ENCODE assay signal across 8 cellular contexts in the genomic region with DNA sequence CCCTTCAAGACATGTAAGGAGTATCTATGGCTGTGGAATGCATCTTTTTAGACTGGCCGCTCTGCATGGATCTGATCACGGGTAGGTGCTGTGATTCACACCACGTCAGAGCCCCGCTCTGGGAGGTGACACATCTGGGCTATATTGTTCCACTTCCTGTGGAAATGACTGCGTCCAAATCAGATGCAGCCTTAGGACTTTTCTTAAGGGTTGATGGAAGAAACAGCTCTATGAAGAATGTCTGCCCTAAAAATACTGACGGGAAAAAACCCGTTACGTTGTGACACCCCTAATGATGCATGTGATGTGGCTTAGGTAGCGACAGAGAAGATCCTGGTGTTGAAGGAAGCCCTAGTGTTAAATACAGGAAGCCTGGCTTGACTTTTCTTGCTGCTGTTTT. TPM values are rescaled to one million over a fixed set of nuclear protein-coding genes. Genes with fewer than 3 reads are reported as not detected.
DNase-seq lines count a peak whose midpoint lies in the region; ATAC-seq, FAIRE-seq and TF ChIP-seq lines count a peak whose summit lies in the region.

No MANE protein-coding gene starts in this region.

- H3K4me3 Mint-ChIP-seq in T-helper 17 cell, result peak overlapping the region; percentile 36

- peaks cover 57% of the 10 kb centered on the region for H3K79me2 ChIP-seq in K562 (ENCODE audit: control insufficient read depth, insufficient read depth, low read length)

- 52% methylated on average over 9 of the region's 9 CpGs for WGBS in K562 (ENCODE audit: insufficient coverage, low coverage, missing lambda C conversion rate)

- TF ChIP-seq POLR2A in K562 (conservative IDR thresholded peaks at IDR 0.05), result no peak

- DNase-seq in A673 (ENCODE audit: low spot score), result peak; percentile 55
- DNase-seq in T-helper 17 cell, result peak in 1 of 3 donors; percentile 38
- no peak for DNase-seq in K562 (ENCODE audit: extremely low read depth in 1 of 4, low spot score in 3 of 4)
- DNase-seq in NCI-H2227 treated with DMSO at 0.1 percent for 48 hours (lab: John Stamatoyannopoulos, UW), result no peak

- in situ Hi-C loops in K562 (cut with MboI), result no loop called here

- no peak overlapping the region for H3K4me3 ChIP-seq in A673 (ENCODE audit: low read depth, low read length, poor library complexity, severe bottlenecking)
- no peak overlapping the region for H3K4me3 ChIP-seq in K562
- H3K4me3 ChIP-seq in neutrophil (ENCODE audit: low read depth in 1 of 2, low read length in 1 of 2), result no peak overlapping the region

- no peaks in the 10 kb centered on the region for H3K36me3 Mint-ChIP-seq in T-helper 17 cell (ENCODE audit: low read depth)

- peak; percentile 51 for FAIRE-seq in K562 (lab: Jason Lieb, UNC)

- H3K4me1 ChIP-seq in A673 (ENCODE audit: insufficient read depth, low read length, poor library complexity, severe bottlenecking), result no peaks in the 10 kb centered on the region
- peaks cover 0 to 35% of the 10 kb centered on the region in 2 experiments; a peak in 2 of 5 replicates for H3K4me1 ChIP-seq in K562 (replicated peaks in 1 of 2; ENCODE audit: control insufficient read depth in 2 of 2, insufficient read depth in 2 of 2, low read length in 2 of 2)
- H3K4me1 ChIP-seq in neutrophil (ENCODE audit: control insufficient read depth in 1 of 2, insufficient read depth in 1 of 2, low read depth in 1 of 2, low read length in 1 of 2), result peaks cover 22 to 31% of the 10 kb centered on the region in 2 experiments

- CTCF ChIA-PET in A673 (lab: Charles Lee) (no interaction called here), K562 (lab: Yijun Ruan, JAX; ENCODE audit: low intra/inter-chr PET ratio) (no interaction called here)

- TF ChIP-seq CTCF in A673 (conservative IDR thresholded peaks at IDR 0.05; ENCODE audit: low read depth, low read length), result no peak
- TF ChIP-seq CTCF in K562 (IDR thresholded peaks at IDR 0.05 in 2 of 3, conservative IDR thresholded peaks at IDR 0.05 in 1 of 3; ENCODE audit: insufficient read depth in 2 of 3, low read depth in 1 of 3, low read length in 3 of 3), result no peak
- no peak for TF ChIP-seq CTCF in neutrophil (IDR thresholded peaks at IDR 0.05)

- H3K27me3 Mint-ChIP-seq in T-helper 17 cell, result no peaks in the 10 kb centered on the region

- H3K9ac ChIP-seq in K562 (ENCODE audit: insufficient read depth in 1 of 2, low read depth in 2 of 2, low read length in 2 of 2), result no peak overlapping the region

- H3K27ac ChIP-seq in A673 (ENCODE audit: low read depth, low read length, poor library complexity, severe bottlenecking) (peak overlapping the region; percentile 9), K562 (ENCODE audit: extremely low read depth, low read depth, low read length) (no peak overlapping the region), neutrophil (peak overlapping the region; percentile 24)

- BruUV-seq in A673 (replicated peaks; lab: Mats Ljungman, UMichigan), result no TSS peak
- no TSS peak for BruUV-seq in K562 (replicated peaks; lab: Mats Ljungman, UMichigan)

- H3K4me2 ChIP-seq in K562 (ENCODE audit: insufficient read depth, low read length), result no peak overlapping the region

- H4K20me1 ChIP-seq in K562 (replicated peaks; ENCODE audit: control insufficient read depth, insufficient read depth, low read length), result peaks cover 10% of the 10 kb centered on the region; the same call in 1 of the 2 replicates

- POLR2A ChIA-PET in A673 (lab: Charles Lee; ENCODE audit: low non-redundant PET), result no interaction called here
- POLR2A ChIA-PET in K562 (lab: Yijun Ruan, JAX), result interaction anchor here (0.6 to 1.4 kb wide), 3 partner anchors 8 to 284 kb away, joined by 3 to 5 read pairs (median 3); no protein-coding TSS in a partner anchor

- H3K27me3 ChIP-seq in A673 (replicated peaks; ENCODE audit: insufficient read depth, low read depth, low read length, poor library complexity) (no peaks in the 10 kb centered on the region), K562 (ENCODE audit: control insufficient read depth in 2 of 2, insufficient read depth in 2 of 2, low read length in 2 of 2) (no peaks in the 10 kb centered on the region), neutrophil (no peaks in the 10 kb centered on the region)

- H3K9me1 ChIP-seq in K562 (ENCODE audit: control insufficient read depth, insufficient read depth, low read length), result no peaks in the 10 kb centered on the region

- no peak for TF ChIP-seq RAD21 in K562 (CRISPR knock-in tag; conservative IDR thresholded peaks at IDR 0.05 in 1 of 2, IDR thresholded peaks at IDR 0.05 in 1 of 2)

- ATAC-seq in T-helper 17 cell (peak; percentile 88), K562 (no peak), GM19395 (IDR thresholded peaks at IDR 0.05; ENCODE audit: unreplicated experiment) (no peak), HG03097 (IDR thresholded peaks at IDR 0.05; ENCODE audit: low FRiP score, unreplicated experiment) (no peak), GM19328 (IDR thresholded peaks at IDR 0.05; ENCODE audit: unreplicated experiment) (no peak)

- TF ChIP-seq EP300 in K562 (IDR thresholded peaks at IDR 0.05; ENCODE audit: low read length), result no peak

- H3K9me3 ChIP-seq in A673 (ENCODE audit: low read depth, low read length, poor library complexity, severe bottlenecking) (no peaks in the 10 kb centered on the region), T-helper 17 cell (ENCODE audit: control insufficient read depth, low read length, poor library complexity, severe bottlenecking) (no peaks in the 10 kb centered on the region), K562 (replicated peaks; ENCODE audit: control insufficient read depth, insufficient read depth, low read depth, low read length) (no peaks in the 10 kb centered on the region), neutrophil (no peaks in the 10 kb centered on the region)

- H3K4me1 Mint-ChIP-seq in T-helper 17 cell, result peaks cover 47% of the 10 kb centered on the region

- no peaks in the 10 kb centered on the region for H3K36me3 ChIP-seq in A673 (ENCODE audit: insufficient read depth, low read length, poor library complexity, severe bottlenecking)
- H3K36me3 ChIP-seq in K562 (ENCODE audit: control insufficient read depth, insufficient read depth, low read length), result peaks cover 5% of the 10 kb centered on the region; the same call in 1 of the 3 replicates
- H3K36me3 ChIP-seq in neutrophil, result no peaks in the 10 kb centered on the region

- H3K27ac Mint-ChIP-seq in T-helper 17 cell, result peak overlapping the region; percentile 91

- no peak overlapping the region for H2AFZ ChIP-seq in K562 (ENCODE audit: low read depth, low read length)

- intact Hi-C loops in A673 (cut with micrococcal nuclease; ENCODE audit: unreplicated experiment), result no loop called here
- intact Hi-C loops in K562 (cut with micrococcal nuclease), result no loop called here

TF ChIP-seq in K562, 482 proteins besides CTCF, POLR2A, EP300 and RAD21 (continues in another document):
- TF ChIP-seq, protein P1, sequence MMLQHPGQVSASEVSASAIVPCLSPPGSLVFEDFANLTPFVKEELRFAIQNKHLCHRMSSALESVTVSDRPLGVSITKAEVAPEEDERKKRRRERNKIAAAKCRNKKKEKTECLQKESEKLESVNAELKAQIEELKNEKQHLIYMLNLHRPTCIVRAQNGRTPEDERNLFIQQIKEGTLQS (IDR thresholded peaks at IDR 0.05), result 0 out of 2 replicates have a peak, but pooled peaks have one; percentile 14
- TF ChIP-seq, protein P1 (CRISPR knock-in tag; conservative IDR thresholded peaks at IDR 0.05), result no peak
- TF ChIP-seq FOSL1 (tag; conservative IDR thresholded peaks at IDR 0.05) (peak; percentile 50), ZFX (CRISPR knock-in tag; IDR thresholded peaks at IDR 0.05) (no peak)

RNA-seq across cellular contexts. Expression of a gene that starts 12.2 kb away (rescaled TPM):
- total RNA-seq in A673 (2021), result 35.2 and 44.3 TPM in 2 replicates
- total RNA-seq in T-helper 17 cell, result 10 to 100 TPM; 46.9 to 47.9 TPM
- 107 and 121 TPM in 2 replicates for total RNA-seq in K562 (2011; cell fraction: chromatin; rRNA removed; ENCODE audit: low replicate concordance)
- total RNA-seq in K562 (2011; cell fraction: nucleolus; rRNA removed), result 56.7 and 71.4 TPM in 2 replicates
- 79.5 and 85.3 TPM in 2 replicates for total RNA-seq in K562 (2011; cell fraction: nucleoplasm; rRNA removed)
- total RNA-seq in K562 (2014; rRNA removed), result 17.1 and 22.1 TPM in 2 replicates
- 10.7 and 15.6 TPM in 2 replicates for total RNA-seq in K562 (2014; rRNA removed; fragmentation: Illumina TruSeq; extraction: Trizol)
- 14.4 and 16.1 TPM in 2 replicates for total RNA-seq in K562 (2015; rRNA removed; fragmentation: Illumina TruSeq; extraction: Trizol)
- total RNA-seq in K562 (2021), result 21.7 and 25.7 TPM in 2 replicates
- 12.1 and 13.1 TPM in 2 replicates for polyA plus RNA-seq in K562 (2011; rRNA removed)
- polyA plus RNA-seq in K562 (2011; cell fraction: cytosol; rRNA removed), result 13.7 and 18.2 TPM in 2 replicates
- 30.9 and 42.3 TPM in 2 replicates for polyA plus RNA-seq in K562 (2011; cell fraction: nucleus; rRNA removed)
- polyA plus RNA-seq in K562 (2012), result 19.2 and 21.4 TPM in 2 replicates
- 13.0 and 19.2 TPM in 2 replicates for polyA plus RNA-seq in K562 (2014; fragmentation: Illumina TruSeq; extraction: Trizol)
- 1 to 10 TPM; 4.6 to 4.7 TPM for polyA plus RNA-seq in K562 (2014; fragmentation: Nextera tagmentation; extraction: Ambion mirVana)
- polyA plus RNA-seq in K562 (2014; rRNA removed), result 16.0 and 19.0 TPM in 2 replicates
- 22.0 and 25.5 TPM in 2 replicates for polyA minus RNA-seq in K562 (2011; rRNA and poly(A)+ RNA removed)
- 12.1 and 21.2 TPM in 2 replicates for polyA minus RNA-seq in K562 (2011; cell fraction: cytosol; rRNA and poly(A)+ RNA removed)
- polyA minus RNA-seq in K562 (2011; cell fraction: nucleus; rRNA and poly(A)+ RNA removed), result 32.4 and 45.1 TPM in 2 replicates

RNA-seq across cellular contexts. Expression of a gene that starts 27.1 kb away (rescaled TPM):
- total RNA-seq in A673 (2021) (not detected in 2 replicates), T-helper 17 cell (not detected), K562 (2014; rRNA removed) (not detected in 2 replicates), K562 (2014; rRNA removed; fragmentation: Illumina TruSeq; extraction: Trizol) (not detected in 2 replicates), K562 (2015; rRNA removed; fragmentation: Illumina TruSeq; extraction: Trizol) (not detected in 2 replicates), K562 (2021) (not detected in 2 replicates)
- not detected in 2 replicates for total RNA-seq in K562 (2011; cell fraction: chromatin; rRNA removed; ENCODE audit: low replicate concordance)
- total RNA-seq in K562 (2011; cell fraction: nucleolus; rRNA removed), result 0.66 TPM in 1 of 2 replicates, not detected in the other
- not detected in 2 replicates for total RNA-seq in K562 (2011; cell fraction: nucleoplasm; rRNA removed)
- polyA plus RNA-seq in K562 (2011; rRNA removed) (not detected in 2 replicates), K562 (2014; fragmentation: Illumina TruSeq; extraction: Trizol) (not detected in 2 replicates), K562 (2014; fragmentation: Nextera tagmentation; extraction: Ambion mirVana) (not detected), K562 (2014; rRNA removed) (not detected in 2 replicates)
- polyA plus RNA-seq in K562 (2011; cell fraction: cytosol; rRNA removed), result not detected in 2 replicates
- polyA plus RNA-seq in K562 (2011; cell fraction: nucleus; rRNA removed), result 0.18 TPM in 1 of 2 replicates, not detected in the other
- polyA plus RNA-seq in K562 (2012), result 0.07 and 0.15 TPM in 2 replicates
- 0.04 TPM in 1 of 2 replicates, not detected in the other for polyA minus RNA-seq in K562 (2011; rRNA and poly(A)+ RNA removed)
- not detected in 2 replicates for polyA minus RNA-seq in K562 (2011; cell fraction: cytosol; rRNA and poly(A)+ RNA removed)
- polyA minus RNA-seq in K562 (2011; cell fraction: nucleus; rRNA and poly(A)+ RNA removed), result not detected in 2 replicates
